Comparison of ENCODE assay signal across 20 cellular contexts in genomic region chr11:120207517-120207916, GRCh38. TPM values are rescaled to one million over a fixed set of nuclear protein-coding genes. Genes with fewer than 3 reads are reported as not detected.
DNase-seq lines count a peak whose midpoint lies in the region; ATAC-seq and TF ChIP-seq lines count a peak whose summit lies in the region.
"Had no signal": no experiment of that assay in that cellular context is flagged by ENCODE, and none has a peak within 500 bp of the region (broad histone marks: within the 10 kb centered on the region; RNA-seq: fewer than 3 reads in every experiment).

No MANE protein-coding gene starts in this region.

- H2AFZ ChIP-seq in ACC112 (ENCODE audit: low read length, unreplicated experiment): no peak overlapping the region

- TF ChIP-seq POLR2A in esophagus squamous epithelium (IDR thresholded peaks at IDR 0.05): no peak
- no peak for TF ChIP-seq POLR2A in sigmoid colon (IDR thresholded peaks at IDR 0.05)

- peaks cover 29% of the 10 kb centered on the region for H3K4me1 ChIP-seq in ACC112 (ENCODE audit: control insufficient read depth, insufficient read depth, low read length, unreplicated experiment)
- H3K4me1 ChIP-seq in esophagus squamous epithelium: peaks cover 31 to 70% (median 32%) of the 10 kb centered on the region in 3 donors
- peaks cover 0 to 27% (median 20%) of the 10 kb centered on the region in 4 donors for H3K4me1 ChIP-seq in sigmoid colon

- DNase-seq in MV-4-11 (lab: John Stamatoyannopoulos, UW): peak; percentile 62
- no peak for DNase-seq in esophagus squamous epithelium (lab: John Stamatoyannopoulos, UW)
- no peak for DNase-seq in sigmoid colon
- DNase-seq in NCI-H1092 (lab: John Stamatoyannopoulos, UW): no peak
- DNase-seq: activated CD4-positive, alpha-beta T cell treated with anti-CD3 and anti-CD28 coated beads, Interleukin-2, amount 50 U/mL, for 1 hour; activated naive CD8-positive, alpha-beta T cell treated with anti-CD3 and anti-CD28 coated beads, Interleukin-2, amount 10 ng/mL, durations not matched to agents 7 days and 5 days; glutamatergic neuron; naive thymus-derived CD8-positive, alpha-beta T cell; NCI-H1436; NCI-H510A treated with DMSO at 0.1 percent for 48 hours; small intestine; stimulated activated CD4-positive, alpha-beta T cell treated with anti-CD3 and anti-CD28 coated beads, Interleukin-4, amount 100 ng/mL, for 1 hour; stimulated activated naive CD4-positive, alpha-beta T cell treated with Interleukin-2 at 50 U/mL for 16 hours; upper lobe of right lung had no signal

- TF ChIP-seq CTCF in esophagus squamous epithelium (IDR thresholded peaks at IDR 0.05) (no peak), sigmoid colon (IDR thresholded peaks at IDR 0.05) (no peak)

- H3K36me3 ChIP-seq in ACC112 (ENCODE audit: insufficient read depth, low read length) (no peaks in the 10 kb centered on the region), esophagus squamous epithelium (no peaks in the 10 kb centered on the region), sigmoid colon (no peaks in the 10 kb centered on the region)
- H3K36me3 ChIP-seq: upper lobe of right lung had no signal

- H3K27me3 ChIP-seq in ACC112 (ENCODE audit: insufficient read depth, low read length): no peaks in the 10 kb centered on the region
- peaks cover 0 to 5% (median 0%) of the 10 kb centered on the region in 4 donors for H3K27me3 ChIP-seq in esophagus squamous epithelium
- peaks cover 0 to 14% (median 7%) of the 10 kb centered on the region in 3 donors for H3K27me3 ChIP-seq in sigmoid colon
- H3K27me3 ChIP-seq: upper lobe of right lung had no signal

- intact Hi-C loops in esophagus squamous epithelium (cut with DNase I) (no loop called here), sigmoid colon (cut with DNase I) (no loop called here)

- WGBS in esophagus squamous epithelium, 2 donors: 69 to 75% methylated on average over 7 of the region's 7 CpGs
- WGBS in sigmoid colon, 2 donors: 47 to 82% methylated on average over 7 of the region's 7 CpGs

- peaks cover 11% of the 10 kb centered on the region for H3K79me2 ChIP-seq in ACC112 (ENCODE audit: control insufficient read depth, insufficient read depth, low read length, unreplicated experiment)

- H3K9me3 ChIP-seq in esophagus squamous epithelium (no peaks in the 10 kb centered on the region), sigmoid colon (no peaks in the 10 kb centered on the region)
- H3K9me3 ChIP-seq: upper lobe of right lung had no signal

- peak overlapping the region; percentile 76; the same call in 1 of the 2 replicates for H3K27ac ChIP-seq in ACC112 (ENCODE audit: low read depth, low read length)
- peak overlapping the region in 3 of 4 donors; percentile 80 to 90 (median 89) for H3K27ac ChIP-seq in esophagus squamous epithelium
- H3K27ac ChIP-seq in sigmoid colon: peak overlapping the region; percentile 18 to 82 (median 78)
- H3K27ac ChIP-seq: upper lobe of right lung had no signal

- H3K4me3 ChIP-seq in ACC112 (ENCODE audit: low read depth, low read length) (no peak overlapping the region), esophagus squamous epithelium (no peak overlapping the region), sigmoid colon (no peak overlapping the region)
- H3K4me3 ChIP-seq: upper lobe of right lung had no signal

- ATAC-seq in HG03439 (IDR thresholded peaks at IDR 0.05; ENCODE audit: unreplicated experiment) (no peak), GM19035 (IDR thresholded peaks at IDR 0.05; ENCODE audit: unreplicated experiment) (no peak)
- ATAC-seq in activated CD4-positive, CD25-positive, alpha-beta regulatory T cell treated with anti-CD3 and anti-CD28 coated beads, Interleukin-2, amount 50 U/mL, for 24 hours: no peak
- ATAC-seq: naive thymus-derived CD8-positive, alpha-beta T cell; upper lobe of right lung had no signal

- TF ChIP-seq EP300 in sigmoid colon (IDR thresholded peaks at IDR 0.05): no peak

RNA-seq across cellular contexts. Expression of gene OAF, which starts 3.3 kb away (rescaled TPM):
- 10 to 100 TPM in 3 of 4 donors, 1 to 10 TPM in 1; 7.4 to 49.0 (median 14.3) TPM for total RNA-seq in esophagus squamous epithelium
- 10 to 100 TPM; 23.5 to 44.3 (median 41.2) TPM for total RNA-seq in sigmoid colon
- 10 to 100 TPM; 51.2 to 94.3 (median 74.7) TPM for polyA plus RNA-seq in sigmoid colon

RNA-seq across cellular contexts. Expression of gene POU2F3, which starts 32.4 kb away (rescaled TPM):
- total RNA-seq in esophagus squamous epithelium (1 to 10 TPM in 3 of 4 donors, not detected in 1; 1.1 to 2.9 (median 1.5) TPM), sigmoid colon (not detected)
- 1 to 10 TPM in 2 of 3 donors, under 1 TPM in 1; 0.92 to 1.8 (median 1.3) TPM for polyA plus RNA-seq in sigmoid colon
- total RNA-seq: activated naive CD8-positive, alpha-beta T cell treated with anti-CD3 and anti-CD28 coated beads, Interleukin-2, amount 10 ng/mL, durations not matched to agents 7 days and 5 days; activated T-helper 2 cell treated with anti-CD3 and anti-CD28 coated beads, Interferon-gamma antibody, Interleukin-2, Interleukin-4, amounts not matched to agents 10 μg/mL and 5 μg/mL and 100 μg/mL, durations not matched to agents 14 hours and 24 hours and 36 hours; naive thymus-derived CD8-positive, alpha-beta T cell; pulmonary artery endothelial cell had no signal
